ENCODE assay signal across 16 cellular contexts in genomic region chr6:26319405-26320128, GRCh38. TPM values are rescaled to one million over a fixed set of nuclear protein-coding genes. Genes with fewer than 3 reads are reported as not detected.
DNase-seq lines count a peak whose midpoint lies in the region; ATAC-seq and TF ChIP-seq lines count a peak whose summit lies in the region.
"Had no signal": no experiment of that assay in that cellular context is flagged by ENCODE, and none has a peak within 500 bp of the region (broad histone marks: within the 10 kb centered on the region; RNA-seq: fewer than 3 reads in every experiment).

No MANE protein-coding gene starts in this region.

- no peak for TF ChIP-seq CTCF in IMR-90 (conservative IDR thresholded peaks at IDR 0.05; ENCODE audit: low read depth, low read length)

- H3K4me2 ChIP-seq in IMR-90 (ENCODE audit: low read depth, low read length) (no peak overlapping the region), mesendoderm (ENCODE audit: low read length) (peak overlapping the region; percentile 45)

- H3K27me3 Mint-ChIP-seq in CD8-positive, alpha-beta memory T cell: peaks cover 8 to 12% of the 10 kb centered on the region in 2 donors

- dilution Hi-C loops in IMR-90 (cut with HindIII; ENCODE audit: low sequenced_read_pairs, unreplicated experiment): no loop called here

- no peaks in the 10 kb centered on the region for H3K9me3 ChIP-seq in CD8-positive, alpha-beta memory T cell (ENCODE audit: low read length)
- H3K9me3 ChIP-seq in IMR-90 (ENCODE audit: control insufficient read depth, insufficient read depth, low read length): no peaks in the 10 kb centered on the region
- no peaks in the 10 kb centered on the region for H3K9me3 ChIP-seq in ectodermal cell (ENCODE audit: control insufficient read depth, low read length)
- H3K9me3 ChIP-seq: psoas muscle, upper lobe of right lung had no signal

- H2BK20ac ChIP-seq in IMR-90 (ENCODE audit: low read depth, low read length): no peak overlapping the region

- no peak overlapping the region for H3K14ac ChIP-seq in IMR-90 (replicated peaks; ENCODE audit: low read depth, low read length)

- DNase-seq in CD8-positive, alpha-beta memory T cell: no peak
- DNase-seq in IMR-90 (no peak), mesendoderm (peak; percentile 85), putamen (ENCODE audit: low spot score) (no peak), AG08395 (ENCODE audit: low spot score) (no peak), T-helper 9 cell (no peak), NK-92 (lab: John Stamatoyannopoulos, UW; ENCODE audit: unreplicated experiment) (no peak)
- DNase-seq: activated CD4-positive, CD25-positive, alpha-beta regulatory T cell; AML-193; aorta; dorsolateral prefrontal cortex; NCI-H1417 treated with DMSO at 0.1 percent for 48 hours; NCI-H446 treated with DMSO at 0.1 percent for 48 hours; psoas muscle; upper lobe of right lung had no signal

- H3K4me1 Mint-ChIP-seq in CD8-positive, alpha-beta memory T cell: peaks cover 16 to 23% (median 19%) of the 10 kb centered on the region in 3 donors

- H3K36me3 Mint-ChIP-seq in CD8-positive, alpha-beta memory T cell: peaks cover 0 to 2% (median 0%) of the 10 kb centered on the region in 3 donors

- no peak for TF ChIP-seq POLR2A in IMR-90 (IDR thresholded peaks at IDR 0.05; ENCODE audit: low read depth, low read length)

- H3K4me1 ChIP-seq in CD8-positive, alpha-beta memory T cell (ENCODE audit: insufficient read depth, low read length): no peaks in the 10 kb centered on the region
- H3K4me1 ChIP-seq in IMR-90 (ENCODE audit: control insufficient read depth, insufficient read depth, low read length) (peaks cover 2% of the 10 kb centered on the region; the same call in 1 of the 2 replicates), ectodermal cell (ENCODE audit: control insufficient read depth, insufficient read depth, low read length) (no peaks in the 10 kb centered on the region), mesendoderm (ENCODE audit: control insufficient read depth, low read depth, low read length) (no peaks in the 10 kb centered on the region)
- H3K4me1 ChIP-seq: psoas muscle had no signal

- BruUV-seq in IMR-90 (replicated peaks; lab: Mats Ljungman, UMichigan): no TSS peak

- CTCF ChIA-PET in CD8-positive, alpha-beta memory T cell (lab: Charles Lee): no interaction called here
- CTCF ChIA-PET in IMR-90 (lab: Yijun Ruan, JAX): no interaction called here

- H3K9me1 ChIP-seq in IMR-90 (ENCODE audit: insufficient read depth, low read length): no peaks in the 10 kb centered on the region

- H2AFZ ChIP-seq in IMR-90 (replicated peaks; ENCODE audit: low read length, poor library complexity): peak overlapping the region; percentile 60

- H4K91ac ChIP-seq in IMR-90 (ENCODE audit: insufficient read depth, low read depth, low read length): no peak overlapping the region

- H4K5ac ChIP-seq in IMR-90 (ENCODE audit: low read depth, low read length): no peak overlapping the region
- H4K5ac ChIP-seq in mesendoderm (ENCODE audit: low read length): no peak overlapping the region

- H2BK15ac ChIP-seq in IMR-90 (ENCODE audit: low read depth, low read length) (no peak overlapping the region), mesendoderm (replicated peaks; ENCODE audit: low read depth) (no peak overlapping the region)

- H3K18ac ChIP-seq in IMR-90 (ENCODE audit: low read depth, low read length): no peak overlapping the region
- H3K18ac ChIP-seq in mesendoderm (ENCODE audit: low read length): no peak overlapping the region

- H3K23ac ChIP-seq in IMR-90 (ENCODE audit: low read depth, low read length): no peak overlapping the region
- H3K23ac ChIP-seq in mesendoderm (ENCODE audit: low read length): no peak overlapping the region

- peak overlapping the region; percentile 49 for H3K27ac ChIP-seq in CD8-positive, alpha-beta memory T cell (ENCODE audit: low read depth, low read length)
- H3K27ac ChIP-seq in IMR-90 (ENCODE audit: insufficient read depth, low read length) (no peak overlapping the region), ectodermal cell (ENCODE audit: insufficient read depth, low read depth, low read length, poor library complexity, severe bottlenecking) (no peak overlapping the region), mesendoderm (ENCODE audit: low read depth, low read length) (no peak overlapping the region)
- H3K27ac ChIP-seq: dorsolateral prefrontal cortex, psoas muscle, upper lobe of right lung had no signal

- H4K8ac ChIP-seq in IMR-90 (ENCODE audit: low read depth in 2 of 2, low read length in 2 of 2) (no peak overlapping the region), mesendoderm (ENCODE audit: low read depth, low read length) (no peak overlapping the region)

- H4K20me1 ChIP-seq in IMR-90 (ENCODE audit: insufficient read depth, low read length): peaks cover 4% of the 10 kb centered on the region

- H3K9ac ChIP-seq in IMR-90 (ENCODE audit: low read depth, low read length) (no peak overlapping the region), mesendoderm (ENCODE audit: low read length) (peak overlapping the region; percentile 73)

- H3K27ac Mint-ChIP-seq in CD8-positive, alpha-beta memory T cell: peak overlapping the region in 2 of 8 donors; percentile 26 to 73

- no peak for ATAC-seq in IMR-90 (ENCODE audit: low read depth)
- ATAC-seq: psoas muscle, upper lobe of right lung had no signal

- H3K79me1 ChIP-seq in IMR-90 (ENCODE audit: low read depth in 1 of 2, low read length in 2 of 2) (no peaks in the 10 kb centered on the region), mesendoderm (ENCODE audit: low read length) (no peaks in the 10 kb centered on the region)

- 45% methylated on average over 8 of the region's 22 CpGs; no CpG with 5 or more reads in 1 of the 2 experiments for WGBS in IMR-90 (ENCODE audit: extremely low coverage in 2 of 2, insufficient read length in 1 of 2), 2 experiments
- WGBS in ectodermal cell, 2 experiments: 3 to 4% methylated on average over 22 of the region's 22 CpGs
- WGBS in mesendoderm (ENCODE audit: extremely low coverage, insufficient coverage, low lambda C conversion rate): no CpG with 5 or more reads among the region's 22 CpGs

- in situ Hi-C loops in IMR-90 (cut with MboI; ENCODE audit: low sequenced_read_pairs): loop anchor here (25.0 kb wide), 1 partner anchor 1493 kb away; a partner anchor contains a TSS

- H2BK120ac ChIP-seq in IMR-90 (ENCODE audit: low read depth, low read length) (no peak overlapping the region), mesendoderm (ENCODE audit: low read depth, low read length) (no peak overlapping the region)

- H3K4ac ChIP-seq in IMR-90 (ENCODE audit: low read depth, low read length) (no peak overlapping the region), mesendoderm (ENCODE audit: low read depth, low read length) (no peak overlapping the region)

- H3K79me2 ChIP-seq in mesendoderm (ENCODE audit: control insufficient read depth, insufficient read depth, low read length): no peaks in the 10 kb centered on the region

- H3K4me3 ChIP-seq in CD8-positive, alpha-beta memory T cell (ENCODE audit: low read length): no peak overlapping the region
- no peak overlapping the region for H3K4me3 ChIP-seq in IMR-90 (ENCODE audit: insufficient read depth, low read depth, low read length)
- peak overlapping the region; percentile 50 for H3K4me3 ChIP-seq in ectodermal cell (ENCODE audit: insufficient read depth, low read depth, low read length)
- H3K4me3 ChIP-seq in mesendoderm (ENCODE audit: low read length): peak overlapping the region; percentile 35
- H3K4me3 ChIP-seq: psoas muscle, upper lobe of right lung had no signal

- no peaks in the 10 kb centered on the region for H3K27me3 ChIP-seq in CD8-positive, alpha-beta memory T cell (ENCODE audit: insufficient read depth, low read length, poor library complexity, severe bottlenecking)
- H3K27me3 ChIP-seq in IMR-90 (ENCODE audit: control insufficient read depth, insufficient read depth, low read length): no peaks in the 10 kb centered on the region
- H3K27me3 ChIP-seq in ectodermal cell (ENCODE audit: control insufficient read depth, insufficient read depth, low read length, poor library complexity, severe bottlenecking): peaks cover 22% of the 10 kb centered on the region
- no peaks in the 10 kb centered on the region for H3K27me3 ChIP-seq in mesendoderm (ENCODE audit: insufficient read depth, low read length, poor library complexity)

- intact Hi-C loops in IMR-90 (cut with micrococcal nuclease): loop anchor here (10.0 kb wide), 1 partner anchor 235 kb away; no protein-coding TSS in a partner anchor

- peaks cover 0 to 7% (median 0%) of the 10 kb centered on the region in 5 donors for H3K9me3 Mint-ChIP-seq in CD8-positive, alpha-beta memory T cell

- H3K56ac ChIP-seq in IMR-90 (ENCODE audit: extremely low read depth, insufficient read depth, low read length) (no peak overlapping the region), mesendoderm (ENCODE audit: low read length) (peak overlapping the region; percentile 73)

- no peak overlapping the region for H2BK5ac ChIP-seq in IMR-90 (ENCODE audit: low read depth, low read length, poor library complexity, severe bottlenecking)
- H2BK5ac ChIP-seq in mesendoderm (ENCODE audit: low read length): no peak overlapping the region

- H3K36me3 ChIP-seq in CD8-positive, alpha-beta memory T cell (ENCODE audit: insufficient read depth, low read length): no peaks in the 10 kb centered on the region
- H3K36me3 ChIP-seq in IMR-90 (ENCODE audit: control insufficient read depth, insufficient read depth, low read length) (no peaks in the 10 kb centered on the region), ectodermal cell (ENCODE audit: control insufficient read depth, insufficient read depth, low read length) (no peaks in the 10 kb centered on the region), mesendoderm (ENCODE audit: control insufficient read depth, insufficient read depth, low read length) (no peaks in the 10 kb centered on the region)
- H3K36me3 ChIP-seq: upper lobe of right lung had no signal

- no peak overlapping the region for H2AK5ac ChIP-seq in IMR-90 (ENCODE audit: low read depth, low read length)
- no peak overlapping the region for H2AK5ac ChIP-seq in mesendoderm (ENCODE audit: low read length)

- TF ChIP-seq RAD21 in IMR-90 (IDR thresholded peaks at IDR 0.05; ENCODE audit: low read length): no peak

- peak overlapping the region in 2 of 7 donors; percentile 11 to 13 for H3K4me3 Mint-ChIP-seq in CD8-positive, alpha-beta memory T cell

- peak overlapping the region; percentile 67 for H2AK9ac ChIP-seq in IMR-90 (replicated peaks; ENCODE audit: low read depth, low read length, poor library complexity)

- POLR2A ChIA-PET in CD8-positive, alpha-beta memory T cell (lab: Charles Lee): interaction anchor here (0.6 kb wide), 1 partner anchor 12 kb away, joined by 3 read pairs; no protein-coding TSS in a partner anchor
- POLR2A ChIA-PET in IMR-90 (lab: Charles Lee; ENCODE audit: unreplicated experiment): no interaction called here

RNA-seq across cellular contexts. Expression of gene BTN3A2, which starts 45.4 kb away (rescaled TPM):
- total RNA-seq in CD8-positive, alpha-beta memory T cell: 10 to 100 TPM; 36.4 to 38.7 TPM
- polyA plus RNA-seq in CD8-positive, alpha-beta memory T cell: 174 TPM
- 17.2 and 20.4 TPM in 2 replicates for total RNA-seq in IMR-90 (2012; rRNA removed)
- polyA plus RNA-seq in IMR-90 (2012; rRNA removed): 14.8 and 15.7 TPM in 2 replicates
- 7.4 and 12.2 TPM in 2 replicates for polyA plus RNA-seq in IMR-90 (2012; cell fraction: cytosol; rRNA removed)
- polyA plus RNA-seq in IMR-90 (2012; cell fraction: nucleus; rRNA removed; ENCODE audit: low replicate concordance): 9.8 and 25.8 TPM in 2 replicates
- polyA plus RNA-seq in ectodermal cell (2013, experiment 1 of 4): 6.4 TPM
- polyA plus RNA-seq in ectodermal cell (2013, experiment 2 of 4): 4.5 TPM
- polyA plus RNA-seq in ectodermal cell (2013, experiment 3 of 4): 3.4 TPM
- 3.0 TPM for polyA plus RNA-seq in ectodermal cell (2013, experiment 4 of 4)
- 0.49 TPM for polyA plus RNA-seq in mesendoderm (2013, experiment 1 of 2)
- polyA plus RNA-seq in mesendoderm (2013, experiment 2 of 2): 0.52 TPM

Comparison
In these comparisons a context has a peak if more than half of its experiments do, and no peak if none do; other contexts are left out.
1. H3K4me3 ChIP-seq: peak in ectodermal cell (single experiment) and mesendoderm (single experiment); none in CD8-positive, alpha-beta memory T cell (single experiment) and IMR-90 (single experiment).